1 cellular context compared by ENCODE assay signal in genomic region chr3:141051641-141052569, GRCh38.
TF ChIP-seq lines count a peak whose summit lies in the region.

No MANE protein-coding gene starts in this region.

TF ChIP-seq in WTC11, 78 proteins besides CTCF, POLR2A, EP300 and RAD21 (continued from another document):
- 0 out of 2 replicates have a peak, but pooled peaks have one; percentile 18 for TF ChIP-seq ARID4B (CRISPR knock-in tag; IDR thresholded peaks at IDR 0.05; ENCODE audit: borderline replicate concordance)
